ENCODE assay signal across 1 cellular context in the genomic region with DNA sequence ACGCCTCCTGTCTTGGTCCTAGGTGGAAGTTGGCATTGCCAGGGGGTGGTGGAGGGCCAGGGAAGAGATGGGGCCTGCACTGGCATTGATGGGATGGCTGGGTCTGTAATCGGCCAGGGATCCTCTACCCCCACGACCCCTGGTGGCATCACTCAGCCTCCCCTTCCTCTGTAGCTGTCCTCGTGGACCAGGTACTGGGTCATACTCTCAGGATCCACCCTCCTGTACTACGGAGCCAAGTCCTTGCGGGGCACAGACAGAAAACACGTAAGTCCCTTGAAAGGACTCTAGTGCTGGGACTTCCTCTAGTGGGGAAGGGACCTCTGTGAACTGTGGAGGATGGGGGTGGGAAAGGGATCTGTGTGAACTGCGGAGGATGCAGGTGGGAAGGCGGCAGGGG.
TF ChIP-seq lines count a peak whose summit lies in the region.

No MANE protein-coding gene starts in this region.

TF ChIP-seq in H1, 55 proteins besides CTCF, POLR2A, EP300 and RAD21:
- TF ChIP-seq, protein P1, sequence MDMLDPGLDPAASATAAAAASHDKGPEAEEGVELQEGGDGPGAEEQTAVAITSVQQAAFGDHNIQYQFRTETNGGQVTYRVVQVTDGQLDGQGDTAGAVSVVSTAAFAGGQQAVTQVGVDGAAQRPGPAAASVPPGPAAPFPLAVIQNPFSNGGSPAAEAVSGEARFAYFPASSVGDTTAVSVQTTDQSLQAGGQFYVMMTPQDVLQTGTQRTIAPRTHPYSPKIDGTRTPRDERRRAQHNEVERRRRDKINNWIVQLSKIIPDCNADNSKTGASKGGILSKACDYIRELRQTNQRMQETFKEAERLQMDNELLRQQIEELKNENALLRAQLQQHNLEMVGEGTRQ (IDR thresholded peaks at IDR 0.05; ENCODE audit: low read length): no peak
- no peak for TF ChIP-seq BRCA1 (IDR thresholded peaks at IDR 0.05; ENCODE audit: low read depth, low read length)
- no peak for TF ChIP-seq YY1 (IDR thresholded peaks at IDR 0.05; ENCODE audit: low read depth, low read length)
- no peak for TF ChIP-seq BACH1 (IDR thresholded peaks at IDR 0.05; ENCODE audit: low read length)
- TF ChIP-seq RXRA (IDR thresholded peaks at IDR 0.05; ENCODE audit: insufficient read depth, low read depth, low read length): no peak
- TF ChIP-seq SIX5 (IDR thresholded peaks at IDR 0.05; ENCODE audit: low read depth, low read length): no peak
- no peak for TF ChIP-seq GTF2F1 (IDR thresholded peaks at IDR 0.05; ENCODE audit: borderline replicate concordance, low read depth, low read length)
- no peak for TF ChIP-seq SP2 (IDR thresholded peaks at IDR 0.05; ENCODE audit: low read length)
